Comparison of ENCODE assay signal across 8 cellular contexts in the genomic region with DNA sequence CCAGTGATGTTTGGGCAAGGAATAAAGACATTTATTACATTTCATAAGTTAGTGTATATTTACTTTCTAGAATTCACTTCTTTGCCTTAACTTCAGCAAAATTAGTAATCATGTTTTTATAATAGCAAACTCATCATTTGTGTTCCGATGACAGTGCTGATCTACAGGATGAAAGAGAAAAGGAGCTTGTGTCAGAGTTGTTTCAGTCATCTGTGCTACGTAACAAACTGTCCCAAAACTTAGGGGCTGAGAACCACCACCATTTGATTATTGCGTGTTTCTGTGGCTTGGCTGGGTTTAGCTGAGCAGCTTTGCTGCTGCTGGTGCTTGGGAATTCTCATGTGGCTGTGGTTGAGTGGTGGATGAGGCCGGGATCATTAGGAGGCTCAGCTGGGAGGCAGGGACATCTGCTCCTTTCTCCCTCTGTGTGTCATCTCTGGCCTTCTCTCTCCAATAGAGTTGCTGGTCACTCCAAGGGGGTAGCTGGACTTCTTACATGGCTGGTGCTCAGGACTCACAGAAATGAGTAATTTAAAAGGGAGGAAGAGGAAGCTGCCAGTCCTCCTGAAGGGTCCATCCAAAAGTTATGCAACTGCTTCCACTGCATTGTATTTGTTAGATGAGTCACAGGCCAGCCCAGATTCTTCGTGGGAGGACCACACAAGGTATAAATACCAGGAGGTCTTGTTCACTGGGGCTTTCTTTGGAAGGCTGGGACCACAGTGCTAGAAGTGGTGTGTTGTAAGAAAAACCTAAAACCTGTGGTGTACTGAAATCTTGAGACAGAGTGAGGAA. TPM values are rescaled to one million over a fixed set of nuclear protein-coding genes. Genes with fewer than 3 reads are reported as not detected.
DNase-seq lines count a peak whose midpoint lies in the region; ATAC-seq and TF ChIP-seq lines count a peak whose summit lies in the region.

No MANE protein-coding gene starts in this region.

- no peaks in the 10 kb centered on the region for H3K36me3 ChIP-seq in naive thymus-derived CD4-positive, alpha-beta T cell (ENCODE audit: control insufficient read depth in 2 of 3, insufficient read depth in 3 of 3, low read length in 3 of 3)

- H3K4me3 ChIP-seq in epithelial cell of esophagus (ENCODE audit: low read length) = no peak overlapping the region
- no peak overlapping the region for H3K4me3 ChIP-seq in naive thymus-derived CD4-positive, alpha-beta T cell (ENCODE audit: low read length)

- intact Hi-C loops in naive thymus-derived CD4-positive, alpha-beta T cell (cut with micrococcal nuclease) = no loop called here
- intact Hi-C loops in CD4-positive, alpha-beta T cell (cut with DNase I, micrococcal nuclease) = no loop called here

- H3K27ac ChIP-seq in naive thymus-derived CD4-positive, alpha-beta T cell (ENCODE audit: low read depth, low read length) = no peak overlapping the region
- no peak overlapping the region for H3K27ac ChIP-seq in CD4-positive, alpha-beta T cell (ENCODE audit: low read depth, low read length)

- CTCF ChIA-PET in naive thymus-derived CD4-positive, alpha-beta T cell (lab: Charles Lee) = no interaction called here
- CTCF ChIA-PET in CD4-positive, alpha-beta T cell (lab: Charles Lee) = interaction anchor here (0.6 kb wide), 1 partner anchor 1882 kb away, joined by 3 read pairs; no protein-coding TSS in a partner anchor

- H3K36me3 Mint-ChIP-seq in naive thymus-derived CD4-positive, alpha-beta T cell = peaks cover 0 to 14% (median 0%) of the 10 kb centered on the region in 5 donors
- no peaks in the 10 kb centered on the region for H3K36me3 Mint-ChIP-seq in CD4-positive, alpha-beta T cell (ENCODE audit: low read depth)

- H3K4me3 Mint-ChIP-seq in naive thymus-derived CD4-positive, alpha-beta T cell = no peak overlapping the region
- no peak overlapping the region for H3K4me3 Mint-ChIP-seq in CD4-positive, alpha-beta T cell

- TF ChIP-seq CTCF in epithelial cell of esophagus (IDR thresholded peaks at IDR 0.05; ENCODE audit: insufficient read depth, low read depth, low read length, missing control alignments) = no peak
- no peak for TF ChIP-seq CTCF in CD4-positive, alpha-beta T cell (IDR thresholded peaks at IDR 0.05)

- no peaks in the 10 kb centered on the region for H3K9me3 ChIP-seq in naive thymus-derived CD4-positive, alpha-beta T cell (ENCODE audit: control insufficient read depth in 2 of 3, low read length in 3 of 3)
- H3K9me3 ChIP-seq in CD4-positive, alpha-beta T cell (ENCODE audit: control insufficient read depth, low read length) = no peaks in the 10 kb centered on the region

- H3K9me3 Mint-ChIP-seq in naive thymus-derived CD4-positive, alpha-beta T cell = peaks cover 0 to 4% (median 0%) of the 10 kb centered on the region in 11 donors
- H3K9me3 Mint-ChIP-seq in CD4-positive, alpha-beta T cell = no peaks in the 10 kb centered on the region

- H3K4me1 ChIP-seq in naive thymus-derived CD4-positive, alpha-beta T cell (ENCODE audit: control insufficient read depth in 2 of 2, insufficient read depth in 2 of 2, low read length in 2 of 2) = no peaks in the 10 kb centered on the region

- ATAC-seq in naive thymus-derived CD4-positive, alpha-beta T cell = peak; percentile 68
- no peak for ATAC-seq in GM21526 (IDR thresholded peaks at IDR 0.05; ENCODE audit: low FRiP score, unreplicated experiment)
- no peak for ATAC-seq in CD4-positive, alpha-beta T cell (ENCODE audit: poor library complexity)

- peak overlapping the region in 2 of 9 donors; percentile 36 to 65 for H3K27ac Mint-ChIP-seq in naive thymus-derived CD4-positive, alpha-beta T cell
- H3K27ac Mint-ChIP-seq in CD4-positive, alpha-beta T cell = no peak overlapping the region

- POLR2A ChIA-PET in naive thymus-derived CD4-positive, alpha-beta T cell (lab: Charles Lee) = no interaction called here
- POLR2A ChIA-PET in CD4-positive, alpha-beta T cell (lab: Charles Lee) = no interaction called here

- DNase-seq in AG08395 (ENCODE audit: low spot score) (peak; percentile 95), NOMO-1 (lab: John Stamatoyannopoulos, UW; ENCODE audit: unreplicated experiment in 2 of 2) (peak; percentile 55 to 77), epithelial cell of esophagus (ENCODE audit: low read depth) (peak; percentile 97), retina (no peak), midbrain (lab: John Stamatoyannopoulos, UW) (no peak)
- DNase-seq in naive thymus-derived CD4-positive, alpha-beta T cell = no peak
- DNase-seq in CD4-positive, alpha-beta T cell = no peak

- peaks cover 0 to 2% (median 0%) of the 10 kb centered on the region in 5 donors for H3K27me3 Mint-ChIP-seq in naive thymus-derived CD4-positive, alpha-beta T cell
- H3K27me3 Mint-ChIP-seq in CD4-positive, alpha-beta T cell = no peaks in the 10 kb centered on the region

- H3K4me1 Mint-ChIP-seq in naive thymus-derived CD4-positive, alpha-beta T cell = peaks cover 0 to 5% (median 0%) of the 10 kb centered on the region in 7 donors
- H3K4me1 Mint-ChIP-seq in CD4-positive, alpha-beta T cell (ENCODE audit: low read depth) = no peaks in the 10 kb centered on the region

- no peaks in the 10 kb centered on the region for H3K27me3 ChIP-seq in naive thymus-derived CD4-positive, alpha-beta T cell (ENCODE audit: control insufficient read depth in 2 of 2, insufficient read depth in 2 of 2, low read length in 2 of 2)
- H3K27me3 ChIP-seq in CD4-positive, alpha-beta T cell (ENCODE audit: control insufficient read depth, insufficient read depth, low read length) = no peaks in the 10 kb centered on the region

RNA-seq across cellular contexts. Expression of gene HAAO, which starts 43.4 kb away (rescaled TPM):
- 1 to 10 TPM in 2 of 5 experiments, under 1 TPM in 1, not detected in 2; 0.82 to 5.1 (median 1.8) TPM for total RNA-seq in naive thymus-derived CD4-positive, alpha-beta T cell
- polyA plus RNA-seq in naive thymus-derived CD4-positive, alpha-beta T cell = under 1 TPM in 1 of 2 donors, not detected in 1; 0.33 TPM
- not detected for total RNA-seq in CD4-positive, alpha-beta T cell

Comparison
In these comparisons a context has a peak if more than half of its experiments do, and no peak if none do; other contexts are left out.
1. DNase-seq: peak in AG08395 (single experiment), NOMO-1 (2 of 2) and epithelial cell of esophagus (single experiment); none in naive thymus-derived CD4-positive, alpha-beta T cell (0 of 9), CD4-positive, alpha-beta T cell (0 of 10), retina (single experiment) and midbrain (single experiment).